ENCODE assay signal across 7 cellular contexts in the genomic region with DNA sequence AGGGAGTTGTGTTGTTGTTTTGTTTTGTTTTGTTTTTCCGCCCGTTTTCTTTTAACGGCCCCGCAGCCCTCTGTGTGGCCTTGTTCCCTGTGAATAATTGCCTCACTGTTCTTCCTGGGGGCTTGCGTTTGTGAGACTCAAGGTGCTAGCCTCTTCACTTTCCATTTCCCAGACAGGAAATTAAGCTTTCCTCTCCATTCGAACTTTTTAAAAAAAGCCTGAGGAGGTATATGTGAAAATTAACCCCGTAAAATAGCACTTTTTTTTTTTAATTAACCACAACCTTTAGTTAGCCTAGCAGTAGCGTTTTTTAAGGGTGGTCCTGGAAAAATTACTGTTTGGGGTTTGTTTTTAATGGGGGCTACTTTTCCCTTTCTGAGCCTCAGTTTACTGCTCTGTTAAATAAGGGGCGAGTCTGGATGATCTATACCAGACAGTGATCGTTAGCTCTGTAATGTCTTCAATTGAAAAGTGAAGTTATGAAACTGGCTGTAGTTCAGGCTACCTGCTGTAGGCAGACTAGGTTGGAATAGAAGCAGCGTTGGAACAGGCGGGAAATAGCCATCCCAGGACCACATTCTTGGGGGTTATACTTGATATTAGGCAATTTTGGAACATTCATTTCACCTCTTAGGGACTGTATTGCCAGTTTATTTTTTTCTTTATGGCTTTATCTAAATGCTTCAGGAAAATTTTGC. TPM values are rescaled to one million over a fixed set of nuclear protein-coding genes. Genes with fewer than 3 reads are reported as not detected.
DNase-seq lines count a peak whose midpoint lies in the region; ATAC-seq and TF ChIP-seq lines count a peak whose summit lies in the region.

No MANE protein-coding gene starts in this region.

- peaks cover 22 to 28% of the 10 kb centered on the region in 2 donors for H3K4me1 ChIP-seq in thyroid gland

- H3K4me3 Mint-ChIP-seq in activated T-helper 1 cell treated with anti-CD3 and anti-CD28 coated beads, Interleukin-12 subunit alpha, Interleukin-12 subunit beta, Interleukin-2, Interleukin-4 antibody, amounts not matched to agents 30 ng/mL and 10 ng/mL and 1 ng/mL, durations not matched to agents 14 hours and 24 hours and 36 hours: peak overlapping the region; percentile 94
- H3K4me3 Mint-ChIP-seq in immature natural killer cell: peak overlapping the region; percentile 97 to 99 (median 98)

- intact Hi-C loops in activated T-helper 1 cell treated with anti-CD3 and anti-CD28 coated beads, Interleukin-12 subunit alpha, Interleukin-12 subunit beta, Interleukin-2, Interleukin-4 antibody, amounts not matched to agents 30 ng/mL and 10 ng/mL and 1 ng/mL, durations not matched to agents 14 hours and 24 hours and 36 hours (cut with micrococcal nuclease): loop anchor here (1.0 to 10.0 kb wide), 15 partner anchors 9 to 1290 kb away; a partner anchor contains a TSS
- intact Hi-C loops in thyroid gland (cut with DNase I): loop anchor here (5.0 to 10.0 kb wide), 2 partner anchors 40 to 202 kb away; a partner anchor contains a TSS

- H3K27ac Mint-ChIP-seq in activated T-helper 1 cell treated with anti-CD3 and anti-CD28 coated beads, Interleukin-12 subunit alpha, Interleukin-12 subunit beta, Interleukin-2, Interleukin-4 antibody, amounts not matched to agents 30 ng/mL and 10 ng/mL and 1 ng/mL, durations not matched to agents 14 hours and 24 hours and 36 hours: peak overlapping the region; percentile 97
- H3K27ac Mint-ChIP-seq in immature natural killer cell: peak overlapping the region; percentile 94 to 100 (median 98)

- no peaks in the 10 kb centered on the region for H3K36me3 ChIP-seq in thyroid gland

- H3K9me3 ChIP-seq in thyroid gland: no peaks in the 10 kb centered on the region

- no peaks in the 10 kb centered on the region for H3K9me3 Mint-ChIP-seq in activated T-helper 1 cell treated with anti-CD3 and anti-CD28 coated beads, Interleukin-12 subunit alpha, Interleukin-12 subunit beta, Interleukin-2, Interleukin-4 antibody, amounts not matched to agents 30 ng/mL and 10 ng/mL and 1 ng/mL, durations not matched to agents 14 hours and 24 hours and 36 hours
- no peaks in the 10 kb centered on the region for H3K9me3 Mint-ChIP-seq in immature natural killer cell

- ATAC-seq in GM18873 (IDR thresholded peaks at IDR 0.05; ENCODE audit: low FRiP score, unreplicated experiment): peak; percentile 8
- peak; percentile 13 for ATAC-seq in HG03196 (IDR thresholded peaks at IDR 0.05; ENCODE audit: unreplicated experiment)

- TF ChIP-seq CTCF in thyroid gland (IDR thresholded peaks at IDR 0.05) (no peak), GM13977 (IDR thresholded peaks at IDR 0.05; ENCODE audit: extremely low read depth, insufficient read depth, missing control alignments) (no peak)

- in situ Hi-C loops in GM13977 (cut with MboI; ENCODE audit: low pct_unique_long_range_greater_than_20kb, low sequenced_read_pairs, unreplicated experiment): no loop called here

- no peaks in the 10 kb centered on the region for H3K27me3 ChIP-seq in thyroid gland

- DNase-seq in activated T-helper 1 cell treated with anti-CD3 and anti-CD28 coated beads, Interleukin-12 subunit alpha, Interleukin-12 subunit beta, Interleukin-2, Interleukin-4 antibody, amounts not matched to agents 30 ng/mL and 10 ng/mL and 1 ng/mL, durations not matched to agents 14 hours and 24 hours and 36 hours (ENCODE audit: low spot score): no peak
- DNase-seq in immature natural killer cell (peak in 2 of 3 donors; percentile 66 to 73), thyroid gland (no peak), GM13977 (ENCODE audit: low spot score) (no peak), NCI-H146 treated with DMSO at 0.1 percent for 48 hours (lab: John Stamatoyannopoulos, UW; ENCODE audit: unreplicated experiment) (no peak)

- H3K36me3 Mint-ChIP-seq in activated T-helper 1 cell treated with anti-CD3 and anti-CD28 coated beads, Interleukin-12 subunit alpha, Interleukin-12 subunit beta, Interleukin-2, Interleukin-4 antibody, amounts not matched to agents 30 ng/mL and 10 ng/mL and 1 ng/mL, durations not matched to agents 14 hours and 24 hours and 36 hours (ENCODE audit: low read depth): peaks cover 20% of the 10 kb centered on the region
- H3K36me3 Mint-ChIP-seq in immature natural killer cell: no peaks in the 10 kb centered on the region

- peak overlapping the region; percentile 80 to 97 (median 86) for H3K27ac ChIP-seq in thyroid gland

- peak overlapping the region in 2 of 3 donors; percentile 68 to 72 for H3K4me3 ChIP-seq in thyroid gland (replicated peaks in 1 of 3)

- no peak for TF ChIP-seq POLR2A in thyroid gland (IDR thresholded peaks at IDR 0.05)

- H3K27me3 Mint-ChIP-seq in activated T-helper 1 cell treated with anti-CD3 and anti-CD28 coated beads, Interleukin-12 subunit alpha, Interleukin-12 subunit beta, Interleukin-2, Interleukin-4 antibody, amounts not matched to agents 30 ng/mL and 10 ng/mL and 1 ng/mL, durations not matched to agents 14 hours and 24 hours and 36 hours (ENCODE audit: insufficient read depth): no peaks in the 10 kb centered on the region
- H3K27me3 Mint-ChIP-seq in immature natural killer cell (ENCODE audit: low read depth in 3 of 3): peaks cover 7 to 20% (median 16%) of the 10 kb centered on the region in 3 donors

- WGBS in thyroid gland, 2 donors: 6 to 14% methylated on average over 12 of the region's 12 CpGs

- H3K4me1 Mint-ChIP-seq in activated T-helper 1 cell treated with anti-CD3 and anti-CD28 coated beads, Interleukin-12 subunit alpha, Interleukin-12 subunit beta, Interleukin-2, Interleukin-4 antibody, amounts not matched to agents 30 ng/mL and 10 ng/mL and 1 ng/mL, durations not matched to agents 14 hours and 24 hours and 36 hours (ENCODE audit: low read depth): peaks cover 43% of the 10 kb centered on the region
- H3K4me1 Mint-ChIP-seq in immature natural killer cell: peaks cover 49 to 71% of the 10 kb centered on the region in 2 donors

RNA-seq across cellular contexts. Expression of a gene that starts 1.7 kb away (rescaled TPM):
- total RNA-seq in activated T-helper 1 cell treated with anti-CD3 and anti-CD28 coated beads, Interleukin-12 subunit alpha, Interleukin-12 subunit beta, Interleukin-2, Interleukin-4 antibody, amounts not matched to agents 30 ng/mL and 10 ng/mL and 1 ng/mL, durations not matched to agents 14 hours and 24 hours and 36 hours: 99.9 and 102 TPM in 2 replicates
- polyA plus RNA-seq in immature natural killer cell: 10 to 100 TPM; 17.2 to 24.9 (median 21.1) TPM
- 10 to 100 TPM; 42.5 to 59.1 (median 53.0) TPM for total RNA-seq in thyroid gland

RNA-seq across cellular contexts. Expression of a gene that starts 39.8 kb away (rescaled TPM):
- 20.6 and 22.9 TPM in 2 replicates for total RNA-seq in activated T-helper 1 cell treated with anti-CD3 and anti-CD28 coated beads, Interleukin-12 subunit alpha, Interleukin-12 subunit beta, Interleukin-2, Interleukin-4 antibody, amounts not matched to agents 30 ng/mL and 10 ng/mL and 1 ng/mL, durations not matched to agents 14 hours and 24 hours and 36 hours
- polyA plus RNA-seq in immature natural killer cell: 10 to 100 TPM; 10.1 to 20.1 (median 11.6) TPM
- 10 to 100 TPM; 41.6 to 56.0 (median 47.2) TPM for total RNA-seq in thyroid gland

Comparison
In these comparisons a context has a peak if more than half of its experiments do, and no peak if none do; other contexts are left out.
1. DNase-seq: peak in immature natural killer cell (2 of 3); none in activated T-helper 1 cell treated with anti-CD3 and anti-CD28 coated beads, Interleukin-12 subunit alpha, Interleukin-12 subunit beta, Interleukin-2, Interleukin-4 antibody, amounts not matched to agents 30 ng/mL and 10 ng/mL and 1 ng/mL, durations not matched to agents 14 hours and 24 hours and 36 hours (single experiment), thyroid gland (0 of 2), GM13977 (single experiment) and NCI-H146 treated with DMSO at 0.1 percent for 48 hours (single experiment).